ENCODE assay signal across 10 cellular contexts in genomic region chr4:48375651-48376291, GRCh38. TPM values are rescaled to one million over a fixed set of nuclear protein-coding genes. Genes with fewer than 3 reads are reported as not detected.
DNase-seq lines count a peak whose midpoint lies in the region; ATAC-seq, FAIRE-seq and TF ChIP-seq lines count a peak whose summit lies in the region.
"Had no signal": no experiment of that assay in that cellular context is flagged by ENCODE, and none has a peak within 500 bp of the region (broad histone marks: within the 10 kb centered on the region; RNA-seq: fewer than 3 reads in every experiment).

No MANE protein-coding gene starts in this region.

- no peak for TF ChIP-seq POLR2A in H54 (IDR thresholded peaks at IDR 0.05; ENCODE audit: low read depth, low read length)

- H3K27ac Mint-ChIP-seq in stimulated activated memory B cell treated with anti-CD40 and anti-IgM and Interleukin-4, amounts not matched to agents 10 μg/mL and 1 μg/mL and 100 μg/mL, for 72 hours: no peak overlapping the region
- H3K27ac Mint-ChIP-seq: activated CD4-positive, alpha-beta memory T cell treated with anti-CD3 and anti-CD28 coated beads, Interleukin-2, amount 10 ng/mL, durations not matched to agents 7 days and 5 days had no signal

- DNase-seq in H54 (ENCODE audit: insufficient read length, low spot score): peak; percentile 9
- peak; percentile 57 for DNase-seq in NCI-H510A (lab: John Stamatoyannopoulos, UW)
- DNase-seq in skeletal muscle cell (ENCODE audit: low read depth): peak; percentile 95
- DNase-seq in germinal center (ENCODE audit: low spot score): no peak
- DNase-seq: activated CD4-positive, alpha-beta memory T cell treated with anti-CD3 and anti-CD28 coated beads, Interleukin-2, amount 10 ng/mL, durations not matched to agents 7 days and 5 days; islet precursor cell had no signal

- ATAC-seq in esophagus mucosa (peak; percentile 92), GM18502 (IDR thresholded peaks at IDR 0.05; ENCODE audit: poor library complexity, unreplicated experiment) (no peak), HG02938 (IDR thresholded peaks at IDR 0.05; ENCODE audit: unreplicated experiment) (no peak)
- no peak for ATAC-seq in stimulated activated memory B cell treated with anti-CD40 and anti-IgM and Interleukin-4, amounts not matched to agents 10 μg/mL and 1 μg/mL and 100 μg/mL, for 72 hours

- H3K4me3 ChIP-seq in skeletal muscle cell (ENCODE audit: low read depth, low read length): no peak overlapping the region

- H3K4me3 Mint-ChIP-seq in stimulated activated memory B cell treated with anti-CD40 and anti-IgM and Interleukin-4, amounts not matched to agents 10 μg/mL and 1 μg/mL and 100 μg/mL, for 72 hours: no peak overlapping the region
- H3K4me3 Mint-ChIP-seq: activated CD4-positive, alpha-beta memory T cell treated with anti-CD3 and anti-CD28 coated beads, Interleukin-2, amount 10 ng/mL, durations not matched to agents 7 days and 5 days had no signal

- H3K9me3 Mint-ChIP-seq in stimulated activated memory B cell treated with anti-CD40 and anti-IgM and Interleukin-4, amounts not matched to agents 10 μg/mL and 1 μg/mL and 100 μg/mL, for 72 hours: no peaks in the 10 kb centered on the region
- H3K9me3 Mint-ChIP-seq: activated CD4-positive, alpha-beta memory T cell treated with anti-CD3 and anti-CD28 coated beads, Interleukin-2, amount 10 ng/mL, durations not matched to agents 7 days and 5 days had no signal

- FAIRE-seq in H54 (lab: Jason Lieb, UNC): no peak

- peaks cover 14% of the 10 kb centered on the region for H3K4me1 Mint-ChIP-seq in stimulated activated memory B cell treated with anti-CD40 and anti-IgM and Interleukin-4, amounts not matched to agents 10 μg/mL and 1 μg/mL and 100 μg/mL, for 72 hours

- H3K36me3 Mint-ChIP-seq in stimulated activated memory B cell treated with anti-CD40 and anti-IgM and Interleukin-4, amounts not matched to agents 10 μg/mL and 1 μg/mL and 100 μg/mL, for 72 hours: peaks cover 47% of the 10 kb centered on the region

- no peaks in the 10 kb centered on the region for H3K27me3 Mint-ChIP-seq in stimulated activated memory B cell treated with anti-CD40 and anti-IgM and Interleukin-4, amounts not matched to agents 10 μg/mL and 1 μg/mL and 100 μg/mL, for 72 hours
- H3K27me3 Mint-ChIP-seq: activated CD4-positive, alpha-beta memory T cell treated with anti-CD3 and anti-CD28 coated beads, Interleukin-2, amount 10 ng/mL, durations not matched to agents 7 days and 5 days had no signal

RNA-seq across cellular contexts. Expression of gene SLAIN2, which starts 34.4 kb away (rescaled TPM):
- total RNA-seq in esophagus mucosa: 79.1 TPM
